ENCODE assay signal across 2 cellular contexts in genomic region chr1:215526147-215526845, GRCh38.
TF ChIP-seq lines count a peak whose summit lies in the region.

No MANE protein-coding gene starts in this region.

TF ChIP-seq in GM23338, 12 proteins besides CTCF, POLR2A, EP300 and RAD21 (continued from another document):
- TF ChIP-seq ZNF462 (CRISPR knock-in tag; IDR thresholded peaks at IDR 0.05) (no peak), ETS1 (IDR thresholded peaks at IDR 0.05) (no peak), CREB1 (CRISPR knock-in tag; IDR thresholded peaks at IDR 0.05; ENCODE audit: low read depth) (no peak), ZNF114 (CRISPR knock-in tag; IDR thresholded peaks at IDR 0.05) (no peak), STAT1 (IDR thresholded peaks at IDR 0.05; ENCODE audit: unreplicated experiment) (no peak), EZH2 (IDR thresholded peaks at IDR 0.05; ENCODE audit: low read depth, unreplicated experiment) (no peak), NANOG (IDR thresholded peaks at IDR 0.05; ENCODE audit: borderline replicate concordance) (no peak), JUNB (IDR thresholded peaks at IDR 0.05; ENCODE audit: unreplicated experiment) (no peak), EZH2phosphoT487 (IDR thresholded peaks at IDR 0.05; ENCODE audit: unreplicated experiment) (no peak)

TF ChIP-seq in SK-N-SH treated with all-trans-retinoic acid at 6 μM for 48 hours, 23 proteins besides CTCF, POLR2A, EP300 and RAD21 (continued from another document):
- TF ChIP-seq PATZ1 (CRISPR knock-in tag; IDR thresholded peaks at IDR 0.05; ENCODE audit: borderline replicate concordance): no peak
- TF ChIP-seq ESRRG (CRISPR knock-in tag; IDR thresholded peaks at IDR 0.05): no peak
- TF ChIP-seq OSR1 (CRISPR knock-in tag; IDR thresholded peaks at IDR 0.05): no peak
- TF ChIP-seq TCF4 (CRISPR knock-in tag; IDR thresholded peaks at IDR 0.05; ENCODE audit: borderline replicate concordance): no peak
- TF ChIP-seq CSRNP3 (CRISPR knock-in tag; IDR thresholded peaks at IDR 0.05): no peak
- no peak for TF ChIP-seq ZFP30 (CRISPR knock-in tag; IDR thresholded peaks at IDR 0.05)
- no peak for TF ChIP-seq ZFP3 (CRISPR knock-in tag; IDR thresholded peaks at IDR 0.05)
- no peak for TF ChIP-seq TSHZ2 (CRISPR knock-in tag; IDR thresholded peaks at IDR 0.05)
